Comparison of ENCODE assay signal across 10 cellular contexts in the genomic region with DNA sequence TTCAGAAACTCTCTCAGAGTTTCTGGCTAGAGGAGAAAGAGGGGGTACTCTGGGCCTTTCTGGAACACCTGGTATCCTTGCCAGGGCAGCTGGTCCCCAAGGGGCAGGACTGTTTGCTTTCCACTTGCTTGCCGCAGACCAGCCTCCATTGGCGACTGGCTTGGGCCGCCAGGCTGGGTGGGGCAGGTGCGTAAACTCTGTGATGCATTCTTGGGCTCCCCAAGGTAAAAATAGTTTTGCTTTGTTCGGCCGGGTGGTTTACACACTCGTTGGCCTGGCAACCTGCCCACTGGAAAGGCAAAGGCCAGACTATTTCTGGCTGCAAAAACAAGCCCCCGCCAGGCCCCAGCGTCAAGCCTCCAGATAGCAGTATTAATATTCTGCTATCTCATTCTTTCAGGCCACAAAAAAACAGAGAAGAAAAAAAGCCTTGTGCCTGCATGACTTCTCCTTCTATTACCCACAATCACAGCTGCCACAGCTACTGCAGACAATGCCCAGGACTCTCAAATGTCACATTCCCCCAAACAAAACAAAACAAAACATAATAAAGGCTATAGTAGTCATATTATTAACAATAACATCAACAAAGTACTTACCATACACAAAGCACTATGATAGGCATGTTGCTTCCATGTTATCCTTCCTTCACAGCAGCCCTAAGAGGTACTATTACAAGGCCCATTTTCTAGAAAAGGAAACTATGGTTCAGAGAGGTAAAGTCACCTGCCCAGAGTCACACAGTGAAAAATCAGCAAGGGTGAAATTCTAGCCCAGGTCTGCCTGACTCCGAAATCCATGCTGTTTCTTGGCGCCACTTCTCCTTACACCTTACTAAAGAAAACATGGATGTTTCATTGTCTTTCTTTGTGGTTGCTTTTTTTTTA. TPM values are rescaled to one million over a fixed set of nuclear protein-coding genes. Genes with fewer than 3 reads are reported as not detected.
DNase-seq lines count a peak whose midpoint lies in the region; ATAC-seq and TF ChIP-seq lines count a peak whose summit lies in the region.
"Had no signal": no experiment of that assay in that cellular context is flagged by ENCODE, and none has a peak within 500 bp of the region (broad histone marks: within the 10 kb centered on the region; RNA-seq: fewer than 3 reads in every experiment).

No MANE protein-coding gene starts in this region.

- 80% methylated on average over 11 of the region's 11 CpGs for WGBS in mammary epithelial cell (ENCODE audit: low coverage, missing lambda C conversion rate)

- dilution Hi-C loops in mammary epithelial cell (cut with HindIII; ENCODE audit: low sequenced_read_pairs) = no loop called here

- no peaks in the 10 kb centered on the region for H3K27me3 ChIP-seq in mammary epithelial cell (ENCODE audit: insufficient read depth, low read length)
- no peaks in the 10 kb centered on the region for H3K27me3 ChIP-seq in PC-9 (ENCODE audit: insufficient read depth, low read depth)
- H3K27me3 ChIP-seq in skeletal muscle tissue (ENCODE audit: control insufficient read depth in 3 of 3, insufficient read depth in 3 of 3, low read length in 3 of 3) = no peaks in the 10 kb centered on the region

- intact Hi-C loops in MCF 10A (cut with micrococcal nuclease) (no loop called here), mammary epithelial cell (cut with micrococcal nuclease) (no loop called here), PC-9 (cut with micrococcal nuclease; ENCODE audit: unreplicated experiment) (loop anchor here (1.0 to 2.0 kb wide), 6 partner anchors 22 to 307 kb away; no protein-coding TSS in a partner anchor), Right ventricle myocardium superior (cut with DNase I) (no loop called here)

- no peak overlapping the region for H3K9ac ChIP-seq in mammary epithelial cell (ENCODE audit: insufficient read depth, low read length)
- peak overlapping the region; percentile 17 to 70 (median 68) for H3K9ac ChIP-seq in skeletal muscle tissue (ENCODE audit: low read depth in 1 of 3, low read length in 3 of 3)

- no peaks in the 10 kb centered on the region for H4K20me1 ChIP-seq in mammary epithelial cell (ENCODE audit: insufficient read depth, low read length)
- no peaks in the 10 kb centered on the region for H4K20me1 ChIP-seq in PC-9 (ENCODE audit: insufficient read depth)

- H3K4me3 Mint-ChIP-seq in MCF 10A (ENCODE audit: unreplicated experiment) = no peak overlapping the region

- CTCF ChIA-PET in MCF 10A (lab: Yijun Ruan, JAX) = interaction anchor here (0.6 to 1.2 kb wide), 4 partner anchors 50 to 307 kb away, joined by 3 to 4 read pairs (median 3); no protein-coding TSS in a partner anchor
- CTCF ChIA-PET in mammary epithelial cell (lab: Charles Lee; ENCODE audit: low non-redundant PET) = no interaction called here
- CTCF ChIA-PET in PC-9 (lab: Charles Lee) = interaction anchor here (1.3 kb wide), 1 partner anchor 29 kb away, joined by 4 read pairs; no protein-coding TSS in a partner anchor

- H2AFZ ChIP-seq in mammary epithelial cell (ENCODE audit: low read depth, low read length) (no peak overlapping the region), PC-9 (no peak overlapping the region)

- H3K4me1 Mint-ChIP-seq in MCF 10A (ENCODE audit: insufficient read depth, unreplicated experiment) = peaks cover 32% of the 10 kb centered on the region

- peaks cover 21% of the 10 kb centered on the region; the same call in 1 of the 2 replicates for H3F3A ChIP-seq in PC-9 (ENCODE audit: insufficient read depth, low read depth)

- in situ Hi-C loops in mammary epithelial cell (cut with MboI; ENCODE audit: low sequenced_read_pairs in 2 of 2) = no loop called here

- H3K9me2 ChIP-seq in PC-9 (ENCODE audit: insufficient read depth) = no peaks in the 10 kb centered on the region

- no peaks in the 10 kb centered on the region for H3K36me3 ChIP-seq in mammary epithelial cell (ENCODE audit: insufficient read depth, low read length)
- no peaks in the 10 kb centered on the region for H3K36me3 ChIP-seq in PC-9 (ENCODE audit: low read depth)
- no peaks in the 10 kb centered on the region for H3K36me3 ChIP-seq in skeletal muscle tissue (ENCODE audit: control insufficient read depth in 3 of 3, insufficient read depth in 3 of 3, low read length in 3 of 3)

- no peak overlapping the region for H3K4me3 ChIP-seq in mammary epithelial cell (replicated peaks in 1 of 3; ENCODE audit: insufficient read depth in 1 of 3, low read depth in 2 of 3, low read length in 3 of 3)
- H3K4me3 ChIP-seq in PC-9 = no peak overlapping the region
- H3K4me3 ChIP-seq in skeletal muscle tissue (ENCODE audit: low read length in 3 of 3) = peak overlapping the region in 2 of 3 donors; percentile 8 to 36
- H3K4me3 ChIP-seq: skin epidermis had no signal

- H3K9me3 ChIP-seq in mammary epithelial cell (replicated peaks; ENCODE audit: insufficient read depth, low read length) (no peaks in the 10 kb centered on the region), PC-9 (ENCODE audit: insufficient read depth, low read depth) (no peaks in the 10 kb centered on the region), skeletal muscle tissue (ENCODE audit: control insufficient read depth in 3 of 3, low read length in 3 of 3) (peaks cover 2 to 3% (median 2%) of the 10 kb centered on the region in 3 donors)

- H3K27ac Mint-ChIP-seq in MCF 10A (ENCODE audit: low read depth, unreplicated experiment) = peak overlapping the region; percentile 84

- peaks cover 10% of the 10 kb centered on the region for H3K27me3 Mint-ChIP-seq in MCF 10A (ENCODE audit: insufficient read depth, unreplicated experiment)

- H3K36me3 Mint-ChIP-seq in MCF 10A (ENCODE audit: insufficient read depth, unreplicated experiment) = no peaks in the 10 kb centered on the region

- H3K79me2 ChIP-seq in mammary epithelial cell (ENCODE audit: insufficient read depth, low read length) = no peaks in the 10 kb centered on the region
- no peaks in the 10 kb centered on the region for H3K79me2 ChIP-seq in PC-9 (ENCODE audit: low read depth)

- TF ChIP-seq CTCF in MCF 10A (IDR thresholded peaks at IDR 0.05; ENCODE audit: unreplicated experiment) = no peak
- no peak for TF ChIP-seq CTCF in mammary epithelial cell (conservative IDR thresholded peaks at IDR 0.05 in 1 of 2, IDR thresholded peaks at IDR 0.05 in 1 of 2; ENCODE audit: extremely low read depth in 1 of 2, insufficient read depth in 1 of 2, low read depth in 1 of 2, low read length in 2 of 2)
- no peak for TF ChIP-seq CTCF in PC-9 (conservative IDR thresholded peaks at IDR 0.05)

- peak; percentile 93 for ATAC-seq in HG03108 (IDR thresholded peaks at IDR 0.05; ENCODE audit: unreplicated experiment)
- peak; percentile 84 for ATAC-seq in Right ventricle myocardium superior (ENCODE audit: poor library complexity)

- no TSS peak for BruUV-seq in MCF 10A (replicated peaks; lab: Mats Ljungman, UMichigan)
- no TSS peak for BruUV-seq in mammary epithelial cell (replicated peaks; lab: Mats Ljungman, UMichigan)
- no TSS peak for BruUV-seq in PC-9 (replicated peaks; lab: Mats Ljungman, UMichigan)

- no peaks in the 10 kb centered on the region for H3K9me3 Mint-ChIP-seq in MCF 10A (ENCODE audit: unreplicated experiment)

- no peaks in the 10 kb centered on the region for H3K4me1 ChIP-seq in mammary epithelial cell (ENCODE audit: insufficient read depth, low read length)
- peaks cover 30% of the 10 kb centered on the region for H3K4me1 ChIP-seq in PC-9 (replicated peaks; ENCODE audit: insufficient read depth)
- peaks cover 5 to 36% (median 25%) of the 10 kb centered on the region in 3 donors for H3K4me1 ChIP-seq in skeletal muscle tissue (ENCODE audit: control insufficient read depth in 3 of 3, insufficient read depth in 3 of 3, low read length in 3 of 3)

- peak; percentile 76 for DNase-seq in MCF 10A (ENCODE audit: unreplicated experiment)
- DNase-seq in mammary epithelial cell = no peak
- DNase-seq in PC-9 = peak; percentile 81 to 96
- peak; percentile 90 for DNase-seq in Right ventricle myocardium superior
- no peak for DNase-seq in activated T-cell treated with anti-CD3 and anti-CD28 coated beads, Interleukin-2, amount 50 U/mL, for 1 hour
- DNase-seq in activated CD4-positive, alpha-beta T cell treated with anti-CD3 and anti-CD28 coated beads for 4 hours = no peak
- DNase-seq: DND-41 had no signal

- POLR2A ChIA-PET in MCF 10A (lab: Yijun Ruan, JAX) (interaction anchor here (0.5 kb wide), 1 partner anchor 206 kb away, joined by 3 read pairs; no protein-coding TSS in a partner anchor), PC-9 (lab: Charles Lee; ENCODE audit: unreplicated experiment) (interaction anchor here (0.6 to 0.7 kb wide), 3 partner anchors 15 to 173 kb away, joined by 4 to 7 read pairs (median 5); no protein-coding TSS in a partner anchor)

- H3K4me2 ChIP-seq in mammary epithelial cell (ENCODE audit: insufficient read depth, low read depth, low read length) = no peak overlapping the region
- H3K4me2 ChIP-seq in PC-9 = peak overlapping the region; percentile 56

- no peak overlapping the region for H3K27ac ChIP-seq in mammary epithelial cell (ENCODE audit: insufficient read depth, low read depth, low read length)
- peak overlapping the region; percentile 67 for H3K27ac ChIP-seq in PC-9
- H3K27ac ChIP-seq in skeletal muscle tissue (ENCODE audit: low read depth, low read length) = peak overlapping the region; percentile 84

RNA-seq across cellular contexts. Expression of a gene that starts 14.0 kb away (rescaled TPM):
- total RNA-seq in MCF 10A (2022) = 0.32 and 0.51 TPM in 2 replicates
- total RNA-seq in mammary epithelial cell = under 1 TPM in 1 of 2 donors, not detected in 1; 0.28 TPM
- 0.31 TPM for polyA plus RNA-seq in mammary epithelial cell
- polyA minus RNA-seq in mammary epithelial cell = not detected
- 1.6 and 6.1 TPM in 2 replicates for total RNA-seq in PC-9 (2021)
- 1.00 TPM for total RNA-seq in Right ventricle myocardium superior
- total RNA-seq in skeletal muscle tissue = 0.52 TPM

Comparison
In these comparisons a context has a peak if more than half of its experiments do, and no peak if none do; other contexts are left out.
1. DNase-seq: peak in MCF 10A (single experiment), PC-9 (2 of 2) and Right ventricle myocardium superior (single experiment); none in mammary epithelial cell (single experiment), activated T-cell treated with anti-CD3 and anti-CD28 coated beads, Interleukin-2, amount 50 U/mL, for 1 hour (single experiment) and activated CD4-positive, alpha-beta T cell treated with anti-CD3 and anti-CD28 coated beads for 4 hours (0 of 2).
2. H3K4me3 ChIP-seq: peak in skeletal muscle tissue (2 of 3); none in mammary epithelial cell (0 of 3) and PC-9 (single experiment).